Comparison of ENCODE assay signal across 27 cellular contexts in genomic region chr3:147630921-147631320, GRCh38.
DNase-seq lines count a peak whose midpoint lies in the region; TF ChIP-seq lines count a peak whose summit lies in the region.
"Had no signal": no experiment of that assay in that cellular context is flagged by ENCODE, and none has a peak within 500 bp of the region (broad histone marks: within the 10 kb centered on the region; RNA-seq: fewer than 3 reads in every experiment).

No MANE protein-coding gene starts in this region.

- no peak overlapping the region for H3K9ac ChIP-seq in adipocyte (ENCODE audit: low read length)
- H3K9ac ChIP-seq: BLaER1 treated with 17β-estradiol and CSF1 and Interleukin-3, amounts not matched to agents 10 nM and 100 nM had no signal

- H3K36me3 ChIP-seq in adipocyte (ENCODE audit: control insufficient read depth, insufficient read depth, low read length, severe bottlenecking) (no peaks in the 10 kb centered on the region), osteoblast (ENCODE audit: insufficient read depth, low read length) (no peaks in the 10 kb centered on the region), uterus (no peaks in the 10 kb centered on the region)
- H3K36me3 ChIP-seq: BLaER1 treated with 17β-estradiol and CSF1 and Interleukin-3, amounts not matched to agents 10 nM and 100 nM had no signal

- H3K9me3 ChIP-seq in adipocyte (ENCODE audit: control insufficient read depth, low read length) (peaks cover 10% of the 10 kb centered on the region), osteoblast (ENCODE audit: low read depth, low read length) (no peaks in the 10 kb centered on the region), uterus (no peaks in the 10 kb centered on the region)

- no peak for TF ChIP-seq POLR2A in uterus (IDR thresholded peaks at IDR 0.05)

- no peaks in the 10 kb centered on the region for H3K27me3 ChIP-seq in adipocyte (replicated peaks; ENCODE audit: control insufficient read depth, insufficient read depth, low read length)
- no peaks in the 10 kb centered on the region for H3K27me3 ChIP-seq in osteoblast (ENCODE audit: insufficient read depth, low read length)
- no peaks in the 10 kb centered on the region for H3K27me3 ChIP-seq in uterus
- H3K27me3 ChIP-seq: BLaER1 treated with 17β-estradiol and CSF1 and Interleukin-3, amounts not matched to agents 10 nM and 100 nM had no signal

- peak overlapping the region; percentile 33 for H3K4me2 ChIP-seq in osteoblast (ENCODE audit: insufficient read depth, low read length)
- H3K4me2 ChIP-seq: BLaER1 treated with 17β-estradiol and CSF1 and Interleukin-3, amounts not matched to agents 10 nM and 100 nM; PC-9 had no signal

- H3K4me1 ChIP-seq in adipocyte (ENCODE audit: control insufficient read depth, insufficient read depth, low read length), result no peaks in the 10 kb centered on the region
- H3K4me1 ChIP-seq in osteoblast (ENCODE audit: insufficient read depth, low read length), result no peaks in the 10 kb centered on the region
- H3K4me1 ChIP-seq in uterus, result no peaks in the 10 kb centered on the region
- H3K4me1 ChIP-seq: BLaER1 treated with 17β-estradiol and CSF1 and Interleukin-3, amounts not matched to agents 10 nM and 100 nM had no signal

- H4K20me1 ChIP-seq in osteoblast (ENCODE audit: insufficient read depth, low read length), result no peaks in the 10 kb centered on the region
- H4K20me1 ChIP-seq: BLaER1 treated with 17β-estradiol and CSF1 and Interleukin-3, amounts not matched to agents 10 nM and 100 nM had no signal

- peak; percentile 11 for DNase-seq in AG20443 (ENCODE audit: low spot score)
- DNase-seq in NCI-H226, result peak; percentile 53
- DNase-seq in adipocyte (ENCODE audit: low read depth), result peak; percentile 32
- no peak for DNase-seq in osteoblast (ENCODE audit: insufficient read length, low spot score, missing footprints)
- no peak for DNase-seq in uterus
- DNase-seq in DMS153 (lab: John Stamatoyannopoulos, UW), result no peak
- no peak for DNase-seq in retina
- DNase-seq: AML-193; CD4-positive, alpha-beta T cell; COR-L47; EL; GDM1; Kasumi-1; MV-4-11; NCI-H1105 treated with DMSO at 0.1 percent for 48 hours; NCI-H146; NCI-H1930; NCI-H2107; NCI-H446; NCI-H524 treated with DMSO at 0.1 percent for 48 hours; NCI-H774; NK-92 treated with Interleukin-12 subunit alpha and Interleukin-12 subunit beta, amount 100 ng/mL, for 24 hours; PC-9; SHP77 treated with DMSO at 0.1 percent for 48 hours had no signal

- no peaks in the 10 kb centered on the region for H3K79me2 ChIP-seq in osteoblast (ENCODE audit: insufficient read depth, low read length)

- no peak overlapping the region for H2AFZ ChIP-seq in osteoblast (ENCODE audit: low read length)
- H2AFZ ChIP-seq: PC-9 had no signal

- H3K4me3 ChIP-seq in adipocyte (ENCODE audit: low read length) (no peak overlapping the region), osteoblast (ENCODE audit: insufficient read depth, low read length) (no peak overlapping the region), uterus (no peak overlapping the region)
- H3K4me3 ChIP-seq: BLaER1 treated with 17β-estradiol and CSF1 and Interleukin-3, amounts not matched to agents 10 nM and 100 nM; K562; PC-9 had no signal

- H3K27ac ChIP-seq in osteoblast (ENCODE audit: low read depth, low read length) (no peak overlapping the region), uterus (no peak overlapping the region)
- H3K27ac ChIP-seq: BLaER1 treated with 17β-estradiol and CSF1 and Interleukin-3, amounts not matched to agents 10 nM and 100 nM; PC-9; RWPE1 had no signal

- intact Hi-C loops in uterus (cut with DNase I; ENCODE audit: low total_unique reads), result no loop called here

- no peak for TF ChIP-seq CTCF in osteoblast (IDR thresholded peaks at IDR 0.05; ENCODE audit: extremely low read depth, low read depth, low read length)
- TF ChIP-seq CTCF in uterus (IDR thresholded peaks at IDR 0.05), result no peak

Comparison
In these comparisons a context has a peak if more than half of its experiments do, and no peak if none do; other contexts are left out.
1. DNase-seq: peak in AG20443 (single experiment), NCI-H226 (single experiment) and adipocyte (single experiment); none in osteoblast (single experiment), uterus (0 of 2), DMS153 (single experiment) and retina (single experiment).